ENCODE assay signal across 17 cellular contexts in the genomic region with DNA sequence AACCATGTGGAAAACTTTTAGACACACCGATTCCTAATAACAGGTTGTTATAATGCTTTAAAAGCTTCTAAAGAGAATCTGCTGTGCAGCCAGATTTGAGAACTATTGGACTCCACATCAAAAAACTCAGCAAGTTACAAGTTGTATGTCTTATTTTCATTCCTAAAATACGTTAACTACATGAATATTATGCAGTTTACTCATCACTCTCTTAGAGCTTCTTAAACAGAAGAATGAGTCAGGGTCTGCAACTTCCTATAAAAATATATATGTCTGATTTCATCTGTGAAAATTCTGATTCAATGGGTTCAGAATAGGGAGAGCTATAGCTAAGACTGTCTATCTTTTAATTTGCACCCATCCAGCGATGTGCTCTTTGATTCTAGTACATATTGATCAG.
DNase-seq lines count a peak whose midpoint lies in the region; ATAC-seq, FAIRE-seq and TF ChIP-seq lines count a peak whose summit lies in the region.
"Had no signal": no experiment of that assay in that cellular context is flagged by ENCODE, and none has a peak within 500 bp of the region (broad histone marks: within the 10 kb centered on the region; RNA-seq: fewer than 3 reads in every experiment).

No MANE protein-coding gene starts in this region.

- H3K4me3 ChIP-seq in brain microvascular endothelial cell (ENCODE audit: low read depth, low read length): no peak overlapping the region
- H3K4me3 ChIP-seq: K562, MG63 had no signal

- TF ChIP-seq CTCF in brain microvascular endothelial cell (IDR thresholded peaks at IDR 0.05; ENCODE audit: low read depth, low read length, missing control alignments): no peak

- TF ChIP-seq POLR2A in GM12891 (IDR thresholded peaks at IDR 0.05; ENCODE audit: low read depth, low read length): no peak

- H3K27me3 ChIP-seq in brain microvascular endothelial cell (replicated peaks): no peaks in the 10 kb centered on the region
- H3K27me3 ChIP-seq: MG63 had no signal

- peak overlapping the region; percentile 49 for H3K27ac ChIP-seq in brain microvascular endothelial cell

- no peak overlapping the region for H3K27ac Mint-ChIP-seq in stimulated activated effector memory CD8-positive, alpha-beta T cell treated with anti-CD3 and anti-CD28 coated beads, Interleukin-12 subunit alpha, Interleukin-12 subunit beta, amount 100 ng/mL, for 72 hours

- in situ Hi-C loops in brain microvascular endothelial cell (cut with HindIII; ENCODE audit: low pct_ligation_motif_present, low sequenced_read_pairs): no loop called here

- peaks cover 11% of the 10 kb centered on the region for H3K9me3 Mint-ChIP-seq in stimulated activated effector memory CD8-positive, alpha-beta T cell treated with anti-CD3 and anti-CD28 coated beads, Interleukin-12 subunit alpha, Interleukin-12 subunit beta, amount 100 ng/mL, for 72 hours

- no peaks in the 10 kb centered on the region for H3K36me3 Mint-ChIP-seq in stimulated activated effector memory CD8-positive, alpha-beta T cell treated with anti-CD3 and anti-CD28 coated beads, Interleukin-12 subunit alpha, Interleukin-12 subunit beta, amount 100 ng/mL, for 72 hours

- H3K4me3 Mint-ChIP-seq in stimulated activated effector memory CD8-positive, alpha-beta T cell treated with anti-CD3 and anti-CD28 coated beads, Interleukin-12 subunit alpha, Interleukin-12 subunit beta, amount 100 ng/mL, for 72 hours: no peak overlapping the region

- FAIRE-seq in GM12891 (lab: Jason Lieb, UNC): no peak
- FAIRE-seq: K562 had no signal

- no peaks in the 10 kb centered on the region for H3K4me1 Mint-ChIP-seq in stimulated activated effector memory CD8-positive, alpha-beta T cell treated with anti-CD3 and anti-CD28 coated beads, Interleukin-12 subunit alpha, Interleukin-12 subunit beta, amount 100 ng/mL, for 72 hours

- H3K36me3 ChIP-seq in brain microvascular endothelial cell (replicated peaks): no peaks in the 10 kb centered on the region
- H3K36me3 ChIP-seq: MG63 had no signal

- peak; percentile 20 for DNase-seq in HS-27A (ENCODE audit: low read depth)
- DNase-seq in brain microvascular endothelial cell: peak; percentile 1
- peak; percentile 4 for DNase-seq in hepatic stellate cell (ENCODE audit: low spot score)
- no peak for DNase-seq in NOMO-1 (lab: John Stamatoyannopoulos, UW; ENCODE audit: unreplicated experiment in 2 of 2)
- DNase-seq in NCI-H2107 treated with DMSO at 0.1 percent for 48 hours (lab: John Stamatoyannopoulos, UW; ENCODE audit: unreplicated experiment): no peak
- no peak for DNase-seq in stimulated activated effector memory CD8-positive, alpha-beta T cell treated with anti-CD3 and anti-CD28 coated beads, Interleukin-12 subunit alpha, Interleukin-12 subunit beta, amount 100 ng/mL, for 72 hours (ENCODE audit: low spot score in 2 of 2)
- no peak for DNase-seq in GM12891 (ENCODE audit: insufficient read length, low spot score)
- DNase-seq: ACHN, AML-193, C1 segment of cervical spinal cord, H7, MG63, NCI-H1417, NCI-H1694 treated with DMSO at 0.1 percent for 48 hours, NCI-H748 treated with DMSO at 0.1 percent for 48 hours had no signal

- ATAC-seq in stimulated activated effector memory CD8-positive, alpha-beta T cell treated with anti-CD3 and anti-CD28 coated beads, Interleukin-12 subunit alpha, Interleukin-12 subunit beta, amount 100 ng/mL, for 72 hours: no peak
- ATAC-seq: K562, Panc1 had no signal

TF ChIP-seq in GM12891, 5 proteins besides CTCF, POLR2A, EP300 and RAD21:
- TF ChIP-seq SPI1 (IDR thresholded peaks at IDR 0.05; ENCODE audit: low read depth, low read length) (no peak), PAX5 (IDR thresholded peaks at IDR 0.05; ENCODE audit: insufficient read depth, low read length, severe bottlenecking) (no peak), POLR2AphosphoS5 (IDR thresholded peaks at IDR 0.05; ENCODE audit: low read depth, low read length) (no peak), TAF1 (IDR thresholded peaks at IDR 0.05; ENCODE audit: low read depth, low read length) (no peak), POU2F2 (IDR thresholded peaks at IDR 0.05; ENCODE audit: low read depth, low read length) (no peak)

Comparison
In these comparisons a context has a peak if more than half of its experiments do, and no peak if none do; other contexts are left out.
1. DNase-seq: peak in HS-27A (single experiment), brain microvascular endothelial cell (single experiment) and hepatic stellate cell (single experiment); none in NOMO-1 (0 of 2), NCI-H2107 treated with DMSO at 0.1 percent for 48 hours (single experiment), stimulated activated effector memory CD8-positive, alpha-beta T cell treated with anti-CD3 and anti-CD28 coated beads, Interleukin-12 subunit alpha, Interleukin-12 subunit beta, amount 100 ng/mL, for 72 hours (0 of 2) and GM12891 (single experiment).